Comparison of ENCODE assay signal across 12 cellular contexts in genomic region chr5:163649522-163649921, GRCh38.
A peak's percentile ranks its signal among the peaks of the same experiment; 100 is the strongest.
DNase-seq lines count a peak whose midpoint lies in the region; ATAC-seq, FAIRE-seq and TF ChIP-seq lines count a peak whose summit lies in the region.
"Had no signal": no experiment of that assay in that cellular context is flagged by ENCODE, and none has a peak within 500 bp of the region (broad histone marks: within the 10 kb centered on the region; RNA-seq: fewer than 3 reads in every experiment).

No MANE protein-coding gene starts in this region.

- no peak for ATAC-seq in Panc1
- no peak for ATAC-seq in effector memory CD8-positive, alpha-beta T cell (replicated peaks)
- ATAC-seq: SK-N-SH treated with all-trans-retinoic acid at 6 μM for 48 hours had no signal

- H3K9me3 Mint-ChIP-seq in T-helper 2 cell treated with Interferon-gamma antibody and Interleukin-4, amounts not matched to agents 5 μg/mL and 100 μg/mL, for 36 hours = no peaks in the 10 kb centered on the region
- H3K9me3 Mint-ChIP-seq in effector memory CD8-positive, alpha-beta T cell = peaks cover 2 to 7% of the 10 kb centered on the region in 2 donors

- H3K27ac ChIP-seq in Panc1 (ENCODE audit: low read length) (no peak overlapping the region), small intestine (ENCODE audit: low read depth in 1 of 2, low read length in 1 of 2) (no peak overlapping the region)
- H3K27ac ChIP-seq: prostate gland had no signal

- no peaks in the 10 kb centered on the region for H3K4me1 Mint-ChIP-seq in T-helper 2 cell treated with Interferon-gamma antibody and Interleukin-4, amounts not matched to agents 5 μg/mL and 100 μg/mL, for 36 hours (ENCODE audit: low read depth)
- H3K4me1 Mint-ChIP-seq in effector memory CD8-positive, alpha-beta T cell (ENCODE audit: low read depth in 2 of 2) = no peaks in the 10 kb centered on the region

- BruUV-seq in Panc1 (replicated peaks; lab: Mats Ljungman, UMichigan) = no TSS peak

- H3K27ac Mint-ChIP-seq in T-helper 2 cell treated with Interferon-gamma antibody and Interleukin-4, amounts not matched to agents 5 μg/mL and 100 μg/mL, for 36 hours = no peak overlapping the region
- no peak overlapping the region for H3K27ac Mint-ChIP-seq in effector memory CD8-positive, alpha-beta T cell

- CTCF ChIA-PET in Panc1 (lab: Charles Lee) = no interaction called here

- H3K27me3 Mint-ChIP-seq in T-helper 2 cell treated with Interferon-gamma antibody and Interleukin-4, amounts not matched to agents 5 μg/mL and 100 μg/mL, for 36 hours (ENCODE audit: low read depth) = no peaks in the 10 kb centered on the region
- no peaks in the 10 kb centered on the region for H3K27me3 Mint-ChIP-seq in effector memory CD8-positive, alpha-beta T cell

- H3K36me3 ChIP-seq in Panc1 (ENCODE audit: control insufficient read depth, insufficient read depth, low read length) (no peaks in the 10 kb centered on the region), small intestine (ENCODE audit: control insufficient read depth in 2 of 2, insufficient read depth in 2 of 2, low read length in 2 of 2) (no peaks in the 10 kb centered on the region)
- H3K36me3 ChIP-seq: prostate gland had no signal

- WGBS in small intestine, 3 donors = 75 to 83% (median 78%) methylated on average over 2 of the region's 2 CpGs

- in situ Hi-C loops in Panc1 (cut with HindIII; ENCODE audit: low pct_unique_long_range_greater_than_20kb, low sequenced_read_pairs) = no loop called here

- no peak overlapping the region for H3K4me3 ChIP-seq in Panc1 (ENCODE audit: low read depth in 2 of 2, low read length in 2 of 2)
- no peak overlapping the region for H3K4me3 ChIP-seq in small intestine (ENCODE audit: low read depth in 1 of 2, low read length in 2 of 2)
- H3K4me3 ChIP-seq: prostate gland had no signal

- H3K9me3 ChIP-seq in Panc1 (ENCODE audit: control insufficient read depth, insufficient read depth, low read depth, low read length) (peaks cover 3% of the 10 kb centered on the region; the same call in 1 of the 2 replicates), small intestine (ENCODE audit: control insufficient read depth, low read depth) (no peaks in the 10 kb centered on the region)
- H3K9me3 ChIP-seq: prostate gland had no signal

- H3K27me3 ChIP-seq in Panc1 (ENCODE audit: control insufficient read depth, insufficient read depth, low read length) (no peaks in the 10 kb centered on the region), small intestine (ENCODE audit: control insufficient read depth in 2 of 2, insufficient read depth in 2 of 2, low read length in 2 of 2) (no peaks in the 10 kb centered on the region)

- no peaks in the 10 kb centered on the region for H3K4me1 ChIP-seq in Panc1 (ENCODE audit: control insufficient read depth, insufficient read depth, low read length)
- H3K4me1 ChIP-seq in small intestine (ENCODE audit: control insufficient read depth in 2 of 2, insufficient read depth in 1 of 2, low read depth in 1 of 2, low read length in 1 of 2) = no peaks in the 10 kb centered on the region
- H3K4me1 ChIP-seq: prostate gland had no signal

- TF ChIP-seq CTCF in Panc1 (IDR thresholded peaks at IDR 0.05) = no peak

- intact Hi-C loops in Panc1 (cut with micrococcal nuclease; ENCODE audit: unreplicated experiment) = no loop called here

- no peaks in the 10 kb centered on the region for H3K36me3 Mint-ChIP-seq in T-helper 2 cell treated with Interferon-gamma antibody and Interleukin-4, amounts not matched to agents 5 μg/mL and 100 μg/mL, for 36 hours (ENCODE audit: low read depth)
- no peaks in the 10 kb centered on the region for H3K36me3 Mint-ChIP-seq in effector memory CD8-positive, alpha-beta T cell (ENCODE audit: insufficient read depth)

- POLR2A ChIA-PET in Panc1 (lab: Charles Lee) = no interaction called here

- H3K4me3 Mint-ChIP-seq in T-helper 2 cell treated with Interferon-gamma antibody and Interleukin-4, amounts not matched to agents 5 μg/mL and 100 μg/mL, for 36 hours = no peak overlapping the region
- no peak overlapping the region for H3K4me3 Mint-ChIP-seq in effector memory CD8-positive, alpha-beta T cell

- peak; percentile 27 for DNase-seq in HTR-8/SVneo (ENCODE audit: insufficient read length, low spot score)
- DNase-seq in Panc1 (ENCODE audit: low read depth, low spot score) = peak; percentile 8
- DNase-seq in fibroblast of gingiva (ENCODE audit: low read depth) = peak; percentile 2
- DNase-seq in small intestine = peak; percentile 35
- DNase-seq in cerebellum (ENCODE audit: low spot score) = no peak
- no peak for DNase-seq in T-helper 2 cell treated with Interferon-gamma antibody and Interleukin-4, amounts not matched to agents 5 μg/mL and 100 μg/mL, for 36 hours (ENCODE audit: low spot score)
- DNase-seq in effector memory CD8-positive, alpha-beta T cell = no peak
- DNase-seq: activated CD4-positive, CD25-positive, alpha-beta regulatory T cell treated with anti-CD3 and anti-CD28 coated beads, Interleukin-2, amount 50 U/mL, for 72 hours; DMS153; NCI-H526 treated with DMSO at 0.1 percent for 48 hours had no signal

- FAIRE-seq in HTR-8/SVneo (lab: Jason Lieb, UNC) (no peak), small intestine (lab: Jason Lieb, UNC) (no peak)

Comparison
In these comparisons a context has a peak if more than half of its experiments do, and no peak if none do; other contexts are left out.
1. DNase-seq: peak in HTR-8/SVneo (single experiment), Panc1 (single experiment), fibroblast of gingiva (single experiment) and small intestine (single experiment); none in cerebellum (single experiment), T-helper 2 cell treated with Interferon-gamma antibody and Interleukin-4, amounts not matched to agents 5 μg/mL and 100 μg/mL, for 36 hours (single experiment) and effector memory CD8-positive, alpha-beta T cell (0 of 3).